8 cellular contexts compared by ENCODE assay signal in genomic region chr5:145936401-145937131, GRCh38.
DNase-seq lines count a peak whose midpoint lies in the region; ATAC-seq, FAIRE-seq and TF ChIP-seq lines count a peak whose summit lies in the region.

TSS of gene SH3RF2 (plus strand) at chr5:145936578. CDS start at chr5:145937929, 1,351 bp downstream.

- FAIRE-seq in D721Med (lab: Jason Lieb, UNC) (no peak), GM19239 (lab: Jason Lieb, UNC) (no peak)

- ATAC-seq in GM21381 (IDR thresholded peaks at IDR 0.05; ENCODE audit: unreplicated experiment), result peak; percentile 35
- ATAC-seq in GM19467 (IDR thresholded peaks at IDR 0.05; ENCODE audit: unreplicated experiment), result no peak

- peak; percentile 5 for DNase-seq in NOMO-1 treated with DMSO at 0.1 percent for 48 hours (lab: John Stamatoyannopoulos, UW; ENCODE audit: unreplicated experiment)
- DNase-seq in brain pericyte (ENCODE audit: low read depth, low spot score), result peak; percentile 66
- DNase-seq in iPS-NIHi11 (ENCODE audit: low spot score), result peak; percentile 92
- peak; percentile 54 for DNase-seq in stimulated activated CD4-positive, alpha-beta T cell treated with anti-CD3 and anti-CD28 coated beads, Interleukin-15, amount 100 ng/mL, for 24 hours
- DNase-seq in D721Med (ENCODE audit: insufficient read length, low spot score), result no peak
- no peak for DNase-seq in GM19239 (ENCODE audit: insufficient read length, low spot score)

- TF ChIP-seq CTCF in D721Med (IDR thresholded peaks at IDR 0.05; ENCODE audit: insufficient read depth, missing control alignments), result no peak

Comparison
In these comparisons a context has a peak if more than half of its experiments do, and no peak if none do; other contexts are left out.
1. DNase-seq: peak in NOMO-1 treated with DMSO at 0.1 percent for 48 hours (single experiment), brain pericyte (single experiment), iPS-NIHi11 (single experiment) and stimulated activated CD4-positive, alpha-beta T cell treated with anti-CD3 and anti-CD28 coated beads, Interleukin-15, amount 100 ng/mL, for 24 hours (single experiment); none in D721Med (single experiment) and GM19239 (single experiment).